Comparison of ENCODE assay signal across 1 cellular context in genomic region chr16:89531821-89532526, GRCh38.
A peak's percentile ranks its signal among the peaks of the same experiment; 100 is the strongest.
TF ChIP-seq lines count a peak whose summit lies in the region.

No MANE protein-coding gene starts in this region.

TF ChIP-seq in HepG2, 621 proteins besides CTCF, POLR2A, EP300 and RAD21 (continued from another document):
- TF ChIP-seq CREBL2 (CRISPR knock-in tag; IDR thresholded peaks at IDR 0.05; ENCODE audit: borderline replicate concordance) (no peak), AHDC1 (CRISPR knock-in tag; IDR thresholded peaks at IDR 0.05; ENCODE audit: borderline replicate concordance) (no peak), ZNF337 (CRISPR knock-in tag; IDR thresholded peaks at IDR 0.05; ENCODE audit: borderline replicate concordance, low read depth) (no peak), ZC3H13 (CRISPR knock-in tag; IDR thresholded peaks at IDR 0.05) (peak; percentile 3; the same call in 1 of the 2 replicates), CREM (IDR thresholded peaks at IDR 0.05) (no peak), CREM (CRISPR knock-in tag; IDR thresholded peaks at IDR 0.05) (no peak)
TF ChIP-seq in HepG2: peak in this region for 3.
